1 cellular context compared by ENCODE assay signal in genomic region chr19:56142087-56142787, GRCh38.
TF ChIP-seq lines count a peak whose summit lies in the region.

No MANE protein-coding gene starts in this region.

TF ChIP-seq in HepG2, 621 proteins besides CTCF, POLR2A, EP300 and RAD21 (continued from another document and continues in another):
- TF ChIP-seq USF2 (IDR thresholded peaks at IDR 0.05; ENCODE audit: low read depth, low read length), result no peak
- peak; percentile 16; the same call in 1 of the 2 replicates for TF ChIP-seq USF2 (CRISPR knock-in tag; IDR thresholded peaks at IDR 0.05; ENCODE audit: borderline replicate concordance)
- TF ChIP-seq AGO2 (optimal IDR thresholded peaks at IDR 0.05; ENCODE audit: low read depth, low read length), result no peak
- TF ChIP-seq ZNF646 (CRISPR knock-in tag; IDR thresholded peaks at IDR 0.05), result no peak
- no peak for TF ChIP-seq TRIM22 (IDR thresholded peaks at IDR 0.05)
- TF ChIP-seq ZNF354B (CRISPR knock-in tag; IDR thresholded peaks at IDR 0.05), result no peak
- peak; percentile 83 for TF ChIP-seq PPARG (CRISPR knock-in tag; conservative IDR thresholded peaks at IDR 0.05)
- no peak for TF ChIP-seq ZNF235 (CRISPR knock-in tag; IDR thresholded peaks at IDR 0.05; ENCODE audit: borderline replicate concordance)
- no peak for TF ChIP-seq ZNF180 (CRISPR knock-in tag; IDR thresholded peaks at IDR 0.05; ENCODE audit: borderline replicate concordance, low read depth)
- TF ChIP-seq ZNF331 (CRISPR knock-in tag; IDR thresholded peaks at IDR 0.05), result peak; percentile 86
- TF ChIP-seq, protein P1, sequence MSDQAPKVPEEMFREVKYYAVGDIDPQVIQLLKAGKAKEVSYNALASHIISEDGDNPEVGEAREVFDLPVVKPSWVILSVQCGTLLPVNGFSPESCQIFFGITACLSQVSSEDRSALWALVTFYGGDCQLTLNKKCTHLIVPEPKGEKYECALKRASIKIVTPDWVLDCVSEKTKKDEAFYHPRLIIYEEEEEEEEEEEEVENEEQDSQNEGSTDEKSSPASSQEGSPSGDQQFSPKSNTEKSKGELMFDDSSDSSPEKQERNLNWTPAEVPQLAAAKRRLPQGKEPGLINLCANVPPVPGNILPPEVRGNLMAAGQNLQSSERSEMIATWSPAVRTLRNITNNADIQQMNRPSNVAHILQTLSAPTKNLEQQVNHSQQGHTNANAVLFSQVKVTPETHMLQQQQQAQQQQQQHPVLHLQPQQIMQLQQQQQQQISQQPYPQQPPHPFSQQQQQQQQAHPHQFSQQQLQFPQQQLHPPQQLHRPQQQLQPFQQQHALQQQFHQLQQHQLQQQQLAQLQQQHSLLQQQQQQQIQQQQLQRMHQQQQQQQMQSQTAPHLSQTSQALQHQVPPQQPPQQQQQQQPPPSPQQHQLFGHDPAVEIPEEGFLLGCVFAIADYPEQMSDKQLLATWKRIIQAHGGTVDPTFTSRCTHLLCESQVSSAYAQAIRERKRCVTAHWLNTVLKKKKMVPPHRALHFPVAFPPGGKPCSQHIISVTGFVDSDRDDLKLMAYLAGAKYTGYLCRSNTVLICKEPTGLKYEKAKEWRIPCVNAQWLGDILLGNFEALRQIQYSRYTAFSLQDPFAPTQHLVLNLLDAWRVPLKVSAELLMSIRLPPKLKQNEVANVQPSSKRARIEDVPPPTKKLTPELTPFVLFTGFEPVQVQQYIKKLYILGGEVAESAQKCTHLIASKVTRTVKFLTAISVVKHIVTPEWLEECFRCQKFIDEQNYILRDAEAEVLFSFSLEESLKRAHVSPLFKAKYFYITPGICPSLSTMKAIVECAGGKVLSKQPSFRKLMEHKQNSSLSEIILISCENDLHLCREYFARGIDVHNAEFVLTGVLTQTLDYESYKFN (CRISPR knock-in tag; conservative IDR thresholded peaks at IDR 0.05), result peak; percentile 99
- TF ChIP-seq ZNF577 (CRISPR knock-in tag; IDR thresholded peaks at IDR 0.05; ENCODE audit: borderline replicate concordance, low read depth), result no peak
- peak; percentile 53; the same call in 1 of the 2 replicates for TF ChIP-seq FOXK1 (CRISPR knock-in tag; IDR thresholded peaks at IDR 0.05; ENCODE audit: borderline replicate concordance, low read depth)
- TF ChIP-seq KDM6A (CRISPR knock-in tag; IDR thresholded peaks at IDR 0.05; ENCODE audit: low read depth), result peak; percentile 94
- no peak for TF ChIP-seq ZFAT (CRISPR knock-in tag; conservative IDR thresholded peaks at IDR 0.05)
- no peak for TF ChIP-seq REL (CRISPR knock-in tag; conservative IDR thresholded peaks at IDR 0.05)
- peak; percentile 22; the same call in 1 of the 2 replicates for TF ChIP-seq AHR (CRISPR knock-in tag; IDR thresholded peaks at IDR 0.05)
- peak; percentile 78; the same call in 1 of the 2 replicates for TF ChIP-seq ZNF503 (CRISPR knock-in tag; IDR thresholded peaks at IDR 0.05)
- no peak for TF ChIP-seq ZNF274 (CRISPR knock-in tag; IDR thresholded peaks at IDR 0.05)
- TF ChIP-seq SIX1 (CRISPR knock-in tag; IDR thresholded peaks at IDR 0.05; ENCODE audit: borderline replicate concordance), result no peak; the same call in 1 of the 2 replicates
- no peak for TF ChIP-seq ZNF10 (CRISPR knock-in tag; IDR thresholded peaks at IDR 0.05; ENCODE audit: borderline replicate concordance, low read depth)
- TF ChIP-seq POLR2AphosphoS5 (IDR thresholded peaks at IDR 0.05; ENCODE audit: low read depth, low read length), result peak; percentile 92
- TF ChIP-seq, protein P2, sequence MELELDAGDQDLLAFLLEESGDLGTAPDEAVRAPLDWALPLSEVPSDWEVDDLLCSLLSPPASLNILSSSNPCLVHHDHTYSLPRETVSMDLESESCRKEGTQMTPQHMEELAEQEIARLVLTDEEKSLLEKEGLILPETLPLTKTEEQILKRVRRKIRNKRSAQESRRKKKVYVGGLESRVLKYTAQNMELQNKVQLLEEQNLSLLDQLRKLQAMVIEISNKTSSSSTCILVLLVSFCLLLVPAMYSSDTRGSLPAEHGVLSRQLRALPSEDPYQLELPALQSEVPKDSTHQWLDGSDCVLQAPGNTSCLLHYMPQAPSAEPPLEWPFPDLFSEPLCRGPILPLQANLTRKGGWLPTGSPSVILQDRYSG (CRISPR knock-in tag; IDR thresholded peaks at IDR 0.05), result 0 out of 2 replicates have a peak, but pooled peaks have one; percentile 26
- TF ChIP-seq KDM5B (CRISPR knock-in tag; IDR thresholded peaks at IDR 0.05; ENCODE audit: borderline replicate concordance), result no peak
- TF ChIP-seq KDM3A (CRISPR knock-in tag; IDR thresholded peaks at IDR 0.05; ENCODE audit: low read depth), result peak; percentile 71; the same call in 1 of the 2 replicates
- TF ChIP-seq PAF1 (CRISPR knock-in tag; IDR thresholded peaks at IDR 0.05), result no peak
- no peak for TF ChIP-seq ZNF720 (CRISPR knock-in tag; IDR thresholded peaks at IDR 0.05)
- TF ChIP-seq GABPB1 (CRISPR knock-in tag; IDR thresholded peaks at IDR 0.05), result no peak
- TF ChIP-seq ZUFSP (CRISPR knock-in tag; IDR thresholded peaks at IDR 0.05; ENCODE audit: borderline replicate concordance), result no peak
- no peak for TF ChIP-seq ZNF333 (CRISPR knock-in tag; IDR thresholded peaks at IDR 0.05; ENCODE audit: borderline replicate concordance)
- no peak for TF ChIP-seq ATRX (CRISPR knock-in tag; IDR thresholded peaks at IDR 0.05; ENCODE audit: borderline replicate concordance)
- TF ChIP-seq NFKB2 (CRISPR knock-in tag; IDR thresholded peaks at IDR 0.05; ENCODE audit: borderline replicate concordance), result no peak
- no peak; the same call in 1 of the 2 replicates for TF ChIP-seq ZNF232 (CRISPR knock-in tag; IDR thresholded peaks at IDR 0.05; ENCODE audit: borderline replicate concordance)
- no peak for TF ChIP-seq TP53 (CRISPR knock-in tag; conservative IDR thresholded peaks at IDR 0.05)
- TF ChIP-seq ZNF557 (CRISPR knock-in tag; IDR thresholded peaks at IDR 0.05), result no peak
- peak; percentile 43; the same call in 1 of the 2 replicates for TF ChIP-seq MIER2 (CRISPR knock-in tag; IDR thresholded peaks at IDR 0.05)
- no peak for TF ChIP-seq MYNN (CRISPR knock-in tag; IDR thresholded peaks at IDR 0.05; ENCODE audit: low read depth)
- 0 out of 2 replicates have a peak, but pooled peaks have one; percentile 36 for TF ChIP-seq SMAD1 (CRISPR knock-in tag; IDR thresholded peaks at IDR 0.05; ENCODE audit: borderline replicate concordance, low read depth)
- TF ChIP-seq SNRNP70 (IDR thresholded peaks at IDR 0.05; ENCODE audit: low read depth, low read length), result no peak
- TF ChIP-seq, protein P3, sequence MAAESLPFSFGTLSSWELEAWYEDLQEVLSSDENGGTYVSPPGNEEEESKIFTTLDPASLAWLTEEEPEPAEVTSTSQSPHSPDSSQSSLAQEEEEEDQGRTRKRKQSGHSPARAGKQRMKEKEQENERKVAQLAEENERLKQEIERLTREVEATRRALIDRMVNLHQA (CRISPR knock-in tag; IDR thresholded peaks at IDR 0.05), result no peak
- peak; percentile 60 for TF ChIP-seq ZNF605 (CRISPR knock-in tag; IDR thresholded peaks at IDR 0.05)
- 0 out of 2 replicates have a peak, but pooled peaks have one; percentile 79 for TF ChIP-seq MAZ (IDR thresholded peaks at IDR 0.05; ENCODE audit: borderline replicate concordance, low read depth, low read length)
- no peak for TF ChIP-seq MAZ (CRISPR knock-in tag; IDR thresholded peaks at IDR 0.05; ENCODE audit: low read depth)
- TF ChIP-seq SOX13 (IDR thresholded peaks at IDR 0.05), result peak; percentile 48
- peak in 1 of 2 experiments; percentile 91; a peak in 2 of 4 replicates for TF ChIP-seq SOX13 (CRISPR knock-in tag; conservative IDR thresholded peaks at IDR 0.05 in 1 of 2, IDR thresholded peaks at IDR 0.05 in 1 of 2)
- no peak for TF ChIP-seq TCF12 (IDR thresholded peaks at IDR 0.05)
- TF ChIP-seq TCF12 (CRISPR knock-in tag; IDR thresholded peaks at IDR 0.05), result no peak
- TF ChIP-seq TOPORS (CRISPR knock-in tag; IDR thresholded peaks at IDR 0.05), result no peak
- peak; percentile 80 for TF ChIP-seq ZBTB7B (CRISPR knock-in tag; IDR thresholded peaks at IDR 0.05)
